Comparison of ENCODE assay signal across 13 cellular contexts in genomic region chr9:138077898-138078540, GRCh38.
"Had no signal": no experiment of that assay in that cellular context is flagged by ENCODE, and none has a peak within 500 bp of the region (broad histone marks: within the 10 kb centered on the region; RNA-seq: fewer than 3 reads in every experiment).

No MANE protein-coding gene starts in this region.

- DNase-seq: activated CD4-positive, alpha-beta T cell treated with anti-CD3 and anti-CD28 coated beads for 4 hours; activated T-cell treated with anti-CD3 and anti-CD28 coated beads, Interleukin-2, amount 50 U/mL, for 4 hours; foreskin melanocyte; nephron progenitor cell; ovary; small intestine; stimulated activated naive B cell treated with anti-CD40 and anti-IgM and Interleukin-4, amounts not matched to agents 10 μg/mL and 1 μg/mL and 100 μg/mL, for 72 hours; substantia nigra; T-helper 1 cell had no signal

- H3K27me3 ChIP-seq: ovary, upper lobe of left lung had no signal

- H3K4me3 ChIP-seq: breast epithelium, heart left ventricle, ovary, upper lobe of left lung had no signal

- ATAC-seq: activated T-cell treated with anti-CD3 and anti-CD28 coated beads, Interleukin-2, amount 50 U/mL, for 4 hours; heart left ventricle; stimulated activated naive B cell treated with anti-CD40 and anti-IgM and Interleukin-4, amounts not matched to agents 10 μg/mL and 1 μg/mL and 100 μg/mL, for 72 hours had no signal

- H3K4me1 ChIP-seq: breast epithelium, heart left ventricle, upper lobe of left lung had no signal

- H3K27ac ChIP-seq: breast epithelium, heart left ventricle, ovary, upper lobe of left lung, VCaP had no signal

- H3K9me3 ChIP-seq: breast epithelium, heart left ventricle, ovary, upper lobe of left lung had no signal

- H3K36me3 ChIP-seq: breast epithelium, heart left ventricle, ovary, upper lobe of left lung had no signal
